1 cellular context compared by ENCODE assay signal in the genomic region with DNA sequence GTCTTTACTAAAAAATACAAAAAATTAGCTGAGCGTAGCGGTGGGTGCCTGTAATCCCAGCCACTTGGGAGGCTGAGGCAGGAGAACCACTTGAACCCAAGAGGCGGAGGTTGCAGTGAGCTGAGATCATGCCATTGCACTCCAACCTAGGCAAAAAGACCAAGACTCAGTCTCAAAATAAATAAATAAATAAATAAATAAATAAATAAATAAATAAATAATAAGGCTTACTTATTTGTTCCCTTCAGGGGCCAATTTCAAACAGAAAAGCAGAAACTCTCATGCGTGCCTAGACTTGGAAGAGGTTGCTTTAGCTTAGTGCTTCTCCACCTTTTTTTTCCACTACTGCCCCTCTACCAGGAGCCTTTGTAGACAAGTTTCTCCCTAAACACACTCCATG.
TF ChIP-seq lines count a peak whose summit lies in the region.

No MANE protein-coding gene starts in this region.

TF ChIP-seq in HEK293, 187 proteins besides CTCF, POLR2A, EP300 and RAD21 (continued from another document):
- TF ChIP-seq, protein P1, sequence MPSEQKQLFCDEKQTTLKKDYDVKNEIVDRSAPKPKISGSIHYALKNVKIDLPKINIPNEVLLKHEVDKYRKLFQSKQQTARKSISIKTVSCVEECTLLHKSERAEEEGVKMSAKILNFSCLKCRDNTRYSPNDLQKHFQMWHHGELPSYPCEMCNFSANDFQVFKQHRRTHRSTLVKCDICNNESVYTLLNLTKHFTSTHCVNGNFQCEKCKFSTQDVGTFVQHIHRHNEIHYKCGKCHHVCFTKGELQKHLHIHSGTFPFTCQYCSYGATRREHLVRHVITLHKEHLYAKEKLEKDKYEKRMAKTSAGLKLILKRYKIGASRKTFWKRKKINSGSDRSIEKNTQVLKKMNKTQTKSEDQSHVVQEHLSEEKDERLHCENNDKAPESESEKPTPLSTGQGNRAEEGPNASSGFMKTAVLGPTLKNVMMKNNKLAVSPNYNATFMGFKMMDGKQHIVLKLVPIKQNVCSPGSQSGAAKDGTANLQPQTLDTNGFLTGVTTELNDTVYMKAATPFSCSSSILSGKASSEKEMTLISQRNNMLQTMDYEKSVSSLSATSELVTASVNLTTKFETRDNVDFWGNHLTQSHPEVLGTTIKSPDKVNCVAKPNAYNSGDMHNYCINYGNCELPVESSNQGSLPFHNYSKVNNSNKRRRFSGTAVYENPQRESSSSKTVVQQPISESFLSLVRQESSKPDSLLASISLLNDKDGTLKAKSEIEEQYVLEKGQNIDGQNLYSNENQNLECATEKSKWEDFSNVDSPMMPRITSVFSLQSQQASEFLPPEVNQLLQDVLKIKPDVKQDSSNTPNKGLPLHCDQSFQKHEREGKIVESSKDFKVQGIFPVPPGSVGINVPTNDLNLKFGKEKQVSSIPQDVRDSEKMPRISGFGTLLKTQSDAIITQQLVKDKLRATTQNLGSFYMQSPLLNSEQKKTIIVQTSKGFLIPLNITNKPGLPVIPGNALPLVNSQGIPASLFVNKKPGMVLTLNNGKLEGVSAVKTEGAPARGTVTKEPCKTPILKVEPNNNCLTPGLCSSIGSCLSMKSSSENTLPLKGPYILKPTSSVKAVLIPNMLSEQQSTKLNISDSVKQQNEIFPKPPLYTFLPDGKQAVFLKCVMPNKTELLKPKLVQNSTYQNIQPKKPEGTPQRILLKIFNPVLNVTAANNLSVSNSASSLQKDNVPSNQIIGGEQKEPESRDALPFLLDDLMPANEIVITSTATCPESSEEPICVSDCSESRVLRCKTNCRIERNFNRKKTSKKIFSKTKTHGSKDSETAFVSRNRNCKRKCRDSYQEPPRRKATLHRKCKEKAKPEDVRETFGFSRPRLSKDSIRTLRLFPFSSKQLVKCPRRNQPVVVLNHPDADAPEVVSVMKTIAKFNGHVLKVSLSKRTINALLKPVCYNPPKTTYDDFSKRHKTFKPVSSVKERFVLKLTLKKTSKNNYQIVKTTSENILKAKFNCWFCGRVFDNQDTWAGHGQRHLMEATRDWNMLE (tag by site-specific recombination; conservative IDR thresholded peaks at IDR 0.05; ENCODE audit: low read depth), result peak; percentile 79
- TF ChIP-seq ZNF555 (tag by site-specific recombination; conservative IDR thresholded peaks at IDR 0.05), result peak; percentile 51
- 0 out of 2 replicates have a peak, but pooled peaks have one; percentile 22 for TF ChIP-seq ZNF664 (tag by site-specific recombination; IDR thresholded peaks at IDR 0.05)
- peak; percentile 59 for TF ChIP-seq ZNF623 (tag by site-specific recombination; IDR thresholded peaks at IDR 0.05)
TF ChIP-seq in HEK293: peak in this region for 14; not testable (repeated sequence) for 173.
